ENCODE assay signal across 10 cellular contexts in genomic region chr16:68299571-68300453, GRCh38. TPM values are rescaled to one million over a fixed set of nuclear protein-coding genes. Genes with fewer than 3 reads are reported as not detected.
DNase-seq lines count a peak whose midpoint lies in the region; ATAC-seq, FAIRE-seq and TF ChIP-seq lines count a peak whose summit lies in the region.
"Had no signal": no experiment of that assay in that cellular context is flagged by ENCODE, and none has a peak within 500 bp of the region (broad histone marks: within the 10 kb centered on the region; RNA-seq: fewer than 3 reads in every experiment).

No MANE protein-coding gene starts in this region.

- H3K27ac ChIP-seq in right cardiac atrium (ENCODE audit: low read length) (no peak overlapping the region), keratinocyte (ENCODE audit: control insufficient read depth, insufficient read depth, low read length) (peak overlapping the region; percentile 92), suprapubic skin (peak overlapping the region; percentile 46)

- peak overlapping the region; percentile 75 to 89 for H3K27ac Mint-ChIP-seq in activated naive CD4-positive, alpha-beta T cell treated with anti-CD3 and anti-CD28 coated beads, Interleukin-2, amount 50 U/mL, for 72 hours

- H3K9me1 ChIP-seq in keratinocyte (ENCODE audit: control insufficient read depth, extremely low read depth, insufficient read depth, low read length): no peaks in the 10 kb centered on the region

- H3K4me1 ChIP-seq in right cardiac atrium (ENCODE audit: control insufficient read depth, insufficient read depth, low read length): peaks cover 11% of the 10 kb centered on the region
- H3K4me1 ChIP-seq in keratinocyte (ENCODE audit: control insufficient read depth, extremely low read depth, insufficient read depth, low read length): peaks cover 35% of the 10 kb centered on the region
- peaks cover 32% of the 10 kb centered on the region for H3K4me1 ChIP-seq in suprapubic skin

- 62% methylated on average over 11 of the region's 11 CpGs for WGBS in right cardiac atrium
- 62% methylated on average over 11 of the region's 11 CpGs for WGBS in suprapubic skin

- no peak for TF ChIP-seq POLR2A in suprapubic skin (IDR thresholded peaks at IDR 0.05)

- peak overlapping the region; percentile 60 for H3K9ac ChIP-seq in keratinocyte (ENCODE audit: control insufficient read depth, extremely low read depth, insufficient read depth, low read length)

- H3K9me3 Mint-ChIP-seq in activated naive CD4-positive, alpha-beta T cell treated with anti-CD3 and anti-CD28 coated beads, Interleukin-2, amount 50 U/mL, for 72 hours: no peaks in the 10 kb centered on the region
- H3K9me3 Mint-ChIP-seq: immature natural killer cell had no signal

- H3K27me3 ChIP-seq in right cardiac atrium (ENCODE audit: control insufficient read depth, insufficient read depth) (no peaks in the 10 kb centered on the region), keratinocyte (ENCODE audit: control insufficient read depth, extremely low read depth, insufficient read depth, low read length) (no peaks in the 10 kb centered on the region), suprapubic skin (no peaks in the 10 kb centered on the region)

- H3K9me3 ChIP-seq in right cardiac atrium (ENCODE audit: control insufficient read depth, low read length) (no peaks in the 10 kb centered on the region), keratinocyte (ENCODE audit: control insufficient read depth, low read depth, low read length) (no peaks in the 10 kb centered on the region), suprapubic skin (no peaks in the 10 kb centered on the region)

- H3K36me3 ChIP-seq in keratinocyte (ENCODE audit: control insufficient read depth in 2 of 2, extremely low read depth in 1 of 2, insufficient read depth in 2 of 2, low read length in 2 of 2) (peaks cover 24 to 68% of the 10 kb centered on the region in 2 experiments), suprapubic skin (peaks cover 65% of the 10 kb centered on the region)

- DNase-seq in Right ventricle myocardium superior (no peak), right cardiac atrium (no peak), keratinocyte (ENCODE audit: low read depth, low spot score) (no peak), suprapubic skin (ENCODE audit: low spot score in 2 of 2) (no peak), anterior cingulate cortex (lab: John Stamatoyannopoulos, UW) (no peak), H4 (ENCODE audit: low spot score) (no peak), NCI-H1436 treated with DMSO at 0.1 percent for 48 hours (lab: John Stamatoyannopoulos, UW) (no peak)
- no peak for DNase-seq in activated naive CD4-positive, alpha-beta T cell treated with anti-CD3 and anti-CD28 coated beads, Interleukin-2, amount 50 U/mL, for 72 hours (ENCODE audit: low spot score in 2 of 2)
- DNase-seq: immature natural killer cell, NCI-H774 had no signal

- H3K4me2 ChIP-seq in keratinocyte (ENCODE audit: control insufficient read depth, extremely low read depth, insufficient read depth, low read depth, low read length): peak overlapping the region; percentile 57

- H2AFZ ChIP-seq in keratinocyte (ENCODE audit: control insufficient read depth, low read length): no peak overlapping the region

- ATAC-seq in Right ventricle myocardium superior (ENCODE audit: poor library complexity): peak; percentile 23
- ATAC-seq in right cardiac atrium: no peak
- ATAC-seq in activated naive CD4-positive, alpha-beta T cell treated with anti-CD3 and anti-CD28 coated beads, Interleukin-2, amount 50 U/mL, for 72 hours: no peak

- H3K4me3 ChIP-seq in right cardiac atrium (ENCODE audit: low read length) (no peak overlapping the region), keratinocyte (ENCODE audit: control insufficient read depth in 2 of 3, extremely low read depth in 1 of 3, insufficient read depth in 2 of 3, low read depth in 1 of 3, low read length in 3 of 3) (no peak overlapping the region), suprapubic skin (no peak overlapping the region)

- FAIRE-seq in keratinocyte (lab: Jason Lieb, UNC): peak; percentile 29

- TF ChIP-seq EP300 in suprapubic skin (IDR thresholded peaks at IDR 0.05): no peak

- intact Hi-C loops in Right ventricle myocardium superior (cut with DNase I): no loop called here
- intact Hi-C loops in right cardiac atrium (cut with DNase I): no loop called here

- dilution Hi-C loops in keratinocyte (cut with MboI; ENCODE audit: extremely low pct_ligation_motif_present, low sequenced_read_pairs): no loop called here

- H4K20me1 ChIP-seq in keratinocyte (ENCODE audit: control insufficient read depth, extremely low read depth, insufficient read depth, low read length): peaks cover 9% of the 10 kb centered on the region

- peaks cover 5 to 23% of the 10 kb centered on the region in 2 donors for H3K36me3 Mint-ChIP-seq in activated naive CD4-positive, alpha-beta T cell treated with anti-CD3 and anti-CD28 coated beads, Interleukin-2, amount 50 U/mL, for 72 hours

- H3K79me2 ChIP-seq in keratinocyte (ENCODE audit: control insufficient read depth, insufficient read depth, low read length): peaks cover 2% of the 10 kb centered on the region

- no peak for TF ChIP-seq CTCF in keratinocyte (optimal IDR thresholded peaks at IDR 0.05 in 1 of 3, IDR thresholded peaks at IDR 0.05 in 1 of 3, conservative IDR thresholded peaks at IDR 0.05 in 1 of 3; ENCODE audit: extremely low read depth in 1 of 3, insufficient read depth in 2 of 3, low read length in 3 of 3)
- TF ChIP-seq CTCF in suprapubic skin (IDR thresholded peaks at IDR 0.05): no peak

RNA-seq across cellular contexts. Expression of gene SLC7A6OS, which starts 10.9 kb away (rescaled TPM):
- total RNA-seq in Right ventricle myocardium superior: 11.2 TPM
- total RNA-seq in right cardiac atrium: 10 to 100 TPM; 10.9 to 13.4 (median 11.9) TPM
- polyA plus RNA-seq in right cardiac atrium: 7.9 TPM
- total RNA-seq in activated naive CD4-positive, alpha-beta T cell treated with anti-CD3 and anti-CD28 coated beads, Interleukin-2, amount 50 U/mL, for 72 hours: 10 to 100 TPM; 21.4 to 29.6 TPM
- 9.5 to 12.6 TPM (median 9.8 TPM) in 3 replicates for polyA plus RNA-seq in keratinocyte
- polyA plus RNA-seq in keratinocyte (2011; ENCODE audit: low read depth): 36.8 TPM
- polyA plus RNA-seq in keratinocyte (2011; cell fraction: cytosol; rRNA removed): 6.5 and 7.8 TPM in 2 replicates
- polyA plus RNA-seq in keratinocyte (2011; cell fraction: nucleus; rRNA removed): 13.1 and 14.7 TPM in 2 replicates
- 8.5 and 11.8 TPM in 2 replicates for polyA plus RNA-seq in keratinocyte (2012; ENCODE audit: low replicate concordance)
- polyA minus RNA-seq in keratinocyte: 3.0 to 7.2 TPM (median 5.6 TPM) in 3 replicates
- 3.5 TPM for polyA minus RNA-seq in keratinocyte (2011; cell fraction: cytosol; rRNA and poly(A)+ RNA removed)
- polyA minus RNA-seq in keratinocyte (2011; cell fraction: nucleus; rRNA and poly(A)+ RNA removed): 4.0 and 5.4 TPM in 2 replicates
- 10 to 100 TPM in 2 of 4 donors, 1 to 10 TPM in 2; 8.8 to 18.1 (median 10.1) TPM for total RNA-seq in suprapubic skin
- total RNA-seq in H4 (2014; rRNA removed; shearing (Covaris generic)): 7.3 and 8.1 TPM in 2 replicates

RNA-seq across cellular contexts. Expression of gene PRMT7, which starts 11.0 kb away (rescaled TPM):
- total RNA-seq in Right ventricle myocardium superior (28.1 TPM), right cardiac atrium (10 to 100 TPM; 20.8 to 34.7 (median 32.2) TPM), suprapubic skin (100 to 1,000 TPM in 1 of 4 donors, 10 to 100 TPM in 3; 38.8 to 101 (median 69.9) TPM)
- polyA plus RNA-seq in right cardiac atrium (34.5 TPM), keratinocyte (25.8 to 30.2 TPM (median 27.4 TPM) in 3 replicates)
- total RNA-seq in activated naive CD4-positive, alpha-beta T cell treated with anti-CD3 and anti-CD28 coated beads, Interleukin-2, amount 50 U/mL, for 72 hours: 10 to 100 TPM; 33.7 to 80.2 TPM
- 23.5 TPM for polyA plus RNA-seq in keratinocyte (2011; ENCODE audit: low read depth)
- 12.3 and 14.4 TPM in 2 replicates for polyA plus RNA-seq in keratinocyte (2011; cell fraction: cytosol; rRNA removed)
- polyA plus RNA-seq in keratinocyte (2011; cell fraction: nucleus; rRNA removed): 58.2 and 68.9 TPM in 2 replicates
- 17.3 and 22.9 TPM in 2 replicates for polyA plus RNA-seq in keratinocyte (2012; ENCODE audit: low replicate concordance)
- polyA minus RNA-seq in keratinocyte: 33.4 to 44.0 TPM (median 35.0 TPM) in 3 replicates
- polyA minus RNA-seq in keratinocyte (2011; cell fraction: cytosol; rRNA and poly(A)+ RNA removed): 39.1 TPM
- 24.9 and 36.1 TPM in 2 replicates for polyA minus RNA-seq in keratinocyte (2011; cell fraction: nucleus; rRNA and poly(A)+ RNA removed)
- total RNA-seq in H4 (2014; rRNA removed; shearing (Covaris generic)): 37.5 and 50.1 TPM in 2 replicates

RNA-seq across cellular contexts. Expression of gene SLC7A6, which starts 35.5 kb away (rescaled TPM):
- total RNA-seq in Right ventricle myocardium superior (38.7 TPM), right cardiac atrium (10 to 100 TPM; 39.0 to 60.7 (median 51.3) TPM), suprapubic skin (100 to 1,000 TPM in 1 of 4 donors, 10 to 100 TPM in 3; 31.5 to 167 (median 49.0) TPM)
- polyA plus RNA-seq in right cardiac atrium (25.0 TPM), keratinocyte (35.0 to 45.9 TPM (median 43.4 TPM) in 3 replicates)
- 10 to 100 TPM; 69.0 to 97.7 TPM for total RNA-seq in activated naive CD4-positive, alpha-beta T cell treated with anti-CD3 and anti-CD28 coated beads, Interleukin-2, amount 50 U/mL, for 72 hours
- polyA plus RNA-seq in keratinocyte (2011; ENCODE audit: low read depth): 11.6 TPM
- polyA plus RNA-seq in keratinocyte (2011; cell fraction: cytosol; rRNA removed): 15.5 and 20.5 TPM in 2 replicates
- polyA plus RNA-seq in keratinocyte (2011; cell fraction: nucleus; rRNA removed): 113 and 126 TPM in 2 replicates
- 13.9 and 24.3 TPM in 2 replicates for polyA plus RNA-seq in keratinocyte (2012; ENCODE audit: low replicate concordance)
- polyA minus RNA-seq in keratinocyte: 85.4 to 135 TPM (median 106 TPM) in 3 replicates
- 28.0 TPM for polyA minus RNA-seq in keratinocyte (2011; cell fraction: cytosol; rRNA and poly(A)+ RNA removed)
- 70.1 and 116 TPM in 2 replicates for polyA minus RNA-seq in keratinocyte (2011; cell fraction: nucleus; rRNA and poly(A)+ RNA removed)
- total RNA-seq in H4 (2014; rRNA removed; shearing (Covaris generic)): 16.7 and 20.7 TPM in 2 replicates

RNA-seq across cellular contexts. Expression of gene PLA2G15, which starts 54.6 kb away (rescaled TPM):
- total RNA-seq in Right ventricle myocardium superior: 38.1 TPM
- total RNA-seq in right cardiac atrium: 10 to 100 TPM; 20.2 to 30.8 (median 28.7) TPM
- polyA plus RNA-seq in right cardiac atrium: 18.2 TPM
- 1 to 10 TPM; 9.7 to 9.8 TPM for total RNA-seq in activated naive CD4-positive, alpha-beta T cell treated with anti-CD3 and anti-CD28 coated beads, Interleukin-2, amount 50 U/mL, for 72 hours
- 9.2 to 16.6 TPM (median 12.1 TPM) in 3 replicates for polyA plus RNA-seq in keratinocyte
- polyA plus RNA-seq in keratinocyte (2011; ENCODE audit: low read depth): 11.9 TPM
- polyA plus RNA-seq in keratinocyte (2011; cell fraction: cytosol; rRNA removed): 4.5 and 7.1 TPM in 2 replicates
- polyA plus RNA-seq in keratinocyte (2011; cell fraction: nucleus; rRNA removed): 26.5 and 29.3 TPM in 2 replicates
- polyA plus RNA-seq in keratinocyte (2012; ENCODE audit: low replicate concordance): 11.6 and 11.8 TPM in 2 replicates
- polyA minus RNA-seq in keratinocyte: 11.7 to 22.2 TPM (median 18.8 TPM) in 3 replicates
- 13.6 TPM for polyA minus RNA-seq in keratinocyte (2011; cell fraction: cytosol; rRNA and poly(A)+ RNA removed)
- 21.2 and 24.3 TPM in 2 replicates for polyA minus RNA-seq in keratinocyte (2011; cell fraction: nucleus; rRNA and poly(A)+ RNA removed)
- total RNA-seq in suprapubic skin: 10 to 100 TPM; 11.2 to 26.6 (median 23.6) TPM
- total RNA-seq in H4 (2014; rRNA removed; shearing (Covaris generic)): 14.8 and 22.1 TPM in 2 replicates
